ENCODE assay signal across 4 cellular contexts in the genomic region with DNA sequence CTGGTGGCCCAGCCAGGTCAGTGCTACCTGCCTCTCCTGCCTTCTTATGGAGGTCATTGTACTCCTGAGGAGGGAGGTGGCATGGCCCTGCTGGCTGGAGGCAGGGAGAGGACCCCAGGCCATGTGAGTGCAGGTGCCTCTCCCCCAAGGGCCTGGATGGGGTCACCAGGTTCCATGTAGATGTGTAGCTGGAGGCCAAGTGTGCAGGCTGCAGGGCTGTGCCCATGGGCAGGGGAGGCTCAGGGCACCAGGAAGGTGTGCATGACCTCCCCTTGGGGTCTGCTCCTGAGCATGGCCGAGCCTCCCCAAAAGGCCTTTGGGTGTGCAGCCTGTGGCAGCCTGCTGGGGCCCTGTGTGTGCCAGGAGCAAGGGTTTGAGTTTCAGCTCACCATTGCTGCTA.
"Had no signal": no experiment of that assay in that cellular context is flagged by ENCODE, and none has a peak within 500 bp of the region (broad histone marks: within the 10 kb centered on the region; RNA-seq: fewer than 3 reads in every experiment).

No MANE protein-coding gene starts in this region.

- H3K36me3 Mint-ChIP-seq: IgD-negative memory B cell had no signal

- H3K4me2 ChIP-seq: GM23338 had no signal

- DNase-seq: H9, HCEC 1CT had no signal

- H3K4me3 Mint-ChIP-seq: GM23338, H9, IgD-negative memory B cell had no signal

- H3K4me1 Mint-ChIP-seq: GM23338 had no signal

- H3K4me3 ChIP-seq: GM23338 had no signal

- H2AFZ ChIP-seq: GM23338 had no signal

- H3K27ac Mint-ChIP-seq: GM23338, H9, IgD-negative memory B cell had no signal

- ATAC-seq: GM23338 had no signal
